In genomic region chrX:20969565-20969964, GRCh38 we compare ENCODE assay signal across 23 cellular contexts.
"Had no signal": no experiment of that assay in that cellular context is flagged by ENCODE, and none has a peak within 500 bp of the region (broad histone marks: within the 10 kb centered on the region; RNA-seq: fewer than 3 reads in every experiment).

No MANE protein-coding gene starts in this region.

- H3K9me3 ChIP-seq: ascending aorta, body of pancreas, breast epithelium had no signal

- H3K27ac ChIP-seq: ascending aorta, body of pancreas, breast epithelium, WERI-Rb-1 had no signal

- H3K4me1 ChIP-seq: ascending aorta, body of pancreas, breast epithelium had no signal

- H3K4me3 ChIP-seq: ascending aorta, body of pancreas, breast epithelium had no signal

- ATAC-seq: activated CD8-positive, alpha-beta T cell treated with anti-CD3 and anti-CD28 coated beads for 36 hours; body of pancreas had no signal

- DNase-seq: activated CD4-positive, alpha-beta T cell treated with anti-CD3 and anti-CD28 coated beads for 1 hour; activated CD4-positive, alpha-beta T cell treated with anti-CD3 and anti-CD28 coated beads for 48 hours; activated CD4-positive, alpha-beta T cell treated with anti-CD3 and anti-CD28 coated beads, Interleukin-2, amount 50 U/mL, for 4 hours; activated CD4-positive, CD25-positive, alpha-beta regulatory T cell; activated CD8-positive, alpha-beta T cell treated with anti-CD3 and anti-CD28 coated beads for 36 hours; activated gamma-delta T cell; activated naive CD4-positive, alpha-beta T cell treated with Interleukin-2 at 50 U/mL for 16 hours; activated naive CD8-positive, alpha-beta T cell treated with anti-CD3 and anti-CD28 coated beads, Interleukin-2, amount 10 ng/mL, durations not matched to agents 7 days and 5 days; activated T-cell treated with anti-CD3 and anti-CD28 coated beads, Interleukin-2, amount 50 U/mL, for 1 hour; amygdala; body of pancreas; NCI-H1105; NCI-H1417 treated with DMSO at 0.1 percent for 48 hours; NCI-H187 treated with DMSO at 0.1 percent for 48 hours; NCI-H2081; NCI-H2171 treated with DMSO at 0.1 percent for 48 hours; NCI-H446; NCI-H524 treated with DMSO at 0.1 percent for 48 hours; Right ventricle myocardium superior; T1000; WERI-Rb-1 had no signal

- H3K36me3 ChIP-seq: ascending aorta, breast epithelium, WERI-Rb-1 had no signal

- H3K27me3 ChIP-seq: ascending aorta, body of pancreas had no signal
